Comparison of ENCODE assay signal across 28 cellular contexts in the genomic region with DNA sequence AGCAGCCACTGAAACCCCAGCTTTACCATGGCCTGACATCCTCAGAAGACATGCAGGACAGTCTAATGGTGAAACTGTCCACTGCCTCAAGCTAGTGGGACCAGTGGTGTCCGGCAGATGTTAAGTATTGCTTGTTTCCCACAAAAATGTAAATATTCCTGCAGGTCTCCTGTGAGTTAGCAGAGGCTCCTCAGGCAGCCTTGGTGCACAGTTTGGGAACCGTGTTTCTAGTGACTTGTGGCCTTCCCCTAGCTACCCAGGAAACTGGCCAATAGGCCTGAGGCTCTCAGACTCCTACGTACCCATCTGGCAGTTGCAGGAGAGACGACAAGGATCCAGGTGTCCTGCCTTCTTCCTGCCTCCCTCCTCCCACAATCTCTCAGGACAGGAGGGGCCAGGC.
DNase-seq lines count a peak whose midpoint lies in the region; ATAC-seq and TF ChIP-seq lines count a peak whose summit lies in the region.
"Had no signal": no experiment of that assay in that cellular context is flagged by ENCODE, and none has a peak within 500 bp of the region (broad histone marks: within the 10 kb centered on the region; RNA-seq: fewer than 3 reads in every experiment).

No MANE protein-coding gene starts in this region.

- peaks cover 8% of the 10 kb centered on the region; the same call in 2 of the 3 replicates for H3K4me1 Mint-ChIP-seq in GM23338
- H3K4me1 Mint-ChIP-seq: CD4-positive, alpha-beta memory T cell had no signal

- DNase-seq in GM23338 (ENCODE audit: low spot score) (no peak), M059J (ENCODE audit: low read depth) (peak; percentile 65), mesenchymal stem cell (peak; percentile 62), AG20443 (ENCODE audit: low spot score) (no peak), NCI-H2171 treated with DMSO at 0.1 percent for 48 hours (lab: John Stamatoyannopoulos, UW) (no peak)
- DNase-seq: C1 segment of cervical spinal cord; Caco-2; CD4-positive, alpha-beta memory T cell; DMS 273 treated with DMSO at 0.1 percent for 48 hours; DMS79; GF-D8; GOT3; HFFc6; KG1; NCI-H1092 treated with DMSO at 0.1 percent for 48 hours; NCI-H1436; NCI-H187 treated with DMSO at 0.1 percent for 48 hours; NCI-H526; NK-92 treated with Interleukin-12 subunit alpha and Interleukin-12 subunit beta, amount 100 ng/mL, for 24 hours; PC-3; Right ventricle myocardium superior; RPMI8226; T-helper 1 cell had no signal

- H3K9me2 ChIP-seq in GM23338 (ENCODE audit: insufficient read depth) = no peaks in the 10 kb centered on the region

- H2BK120ac ChIP-seq in mesenchymal stem cell (ENCODE audit: low read depth, low read length) = no peak overlapping the region

- peaks cover 8% of the 10 kb centered on the region for H3K27me3 Mint-ChIP-seq in GM23338 (ENCODE audit: insufficient read depth, low read depth, poor library complexity)

- no peak overlapping the region for H2AK5ac ChIP-seq in mesenchymal stem cell (ENCODE audit: low read length, severe bottlenecking)

- H3K36me3 Mint-ChIP-seq in GM23338 (ENCODE audit: low read depth) = no peaks in the 10 kb centered on the region
- H3K36me3 Mint-ChIP-seq: CD4-positive, alpha-beta memory T cell had no signal

- H2BK5ac ChIP-seq in mesenchymal stem cell (ENCODE audit: low read depth, low read length, poor library complexity, severe bottlenecking) = no peak overlapping the region

- H3K36me3 ChIP-seq in GM23338 (ENCODE audit: insufficient read depth) = no peaks in the 10 kb centered on the region
- no peaks in the 10 kb centered on the region for H3K36me3 ChIP-seq in mesenchymal stem cell (ENCODE audit: control insufficient read depth in 1 of 2, insufficient read depth in 2 of 2, low read depth in 1 of 2, low read length in 2 of 2)
- H3K36me3 ChIP-seq: HAP-1, SJSA1 had no signal

- WGBS in mesenchymal stem cell = 45% methylated on average over 4 of the region's 4 CpGs

- no peak overlapping the region for H3K27ac ChIP-seq in GM23338 (ENCODE audit: low read depth)
- H3K27ac ChIP-seq in VCaP = peak overlapping the region; percentile 57
- no peak overlapping the region for H3K27ac ChIP-seq in mesenchymal stem cell (ENCODE audit: low read length, poor library complexity, severe bottlenecking)
- H3K27ac ChIP-seq: A549, SJSA1 had no signal

- H3K4me1 ChIP-seq in GM23338 (ENCODE audit: insufficient read depth) = no peaks in the 10 kb centered on the region; the same call in 1 of the 2 replicates
- peaks cover 3% of the 10 kb centered on the region for H3K4me1 ChIP-seq in mesenchymal stem cell (ENCODE audit: control insufficient read depth, insufficient read depth, low read depth, low read length)
- H3K4me1 ChIP-seq: A549, Caco-2, HAP-1, SJSA1 had no signal

- no peak overlapping the region for H2BK12ac ChIP-seq in mesenchymal stem cell (ENCODE audit: low read length in 2 of 2)

- ATAC-seq in GM23338 (peak; percentile 22; the same call in 2 of the 3 replicates), HG02623 (IDR thresholded peaks at IDR 0.05; ENCODE audit: unreplicated experiment) (no peak)
- ATAC-seq: A549, PC-3 had no signal

- H3K4me3 ChIP-seq in GM23338 (no peak overlapping the region), mesenchymal stem cell (ENCODE audit: insufficient read depth in 1 of 2, low read depth in 1 of 2, low read length in 2 of 2) (no peak overlapping the region)
- H3K4me3 ChIP-seq: A549, HAP-1, SJSA1 had no signal

- no peaks in the 10 kb centered on the region for H3F3A ChIP-seq in GM23338 (replicated peaks; ENCODE audit: low read depth)

- no peak overlapping the region for H3K18ac ChIP-seq in mesenchymal stem cell (ENCODE audit: low read depth in 1 of 2, low read length in 2 of 2)

- H3K79me2 ChIP-seq in GM23338 (replicated peaks; ENCODE audit: insufficient read depth) = no peaks in the 10 kb centered on the region

- no peak overlapping the region for H4K91ac ChIP-seq in mesenchymal stem cell (ENCODE audit: low read length)

- TF ChIP-seq CTCF in GM23338 (conservative IDR thresholded peaks at IDR 0.05; ENCODE audit: low read depth in 2 of 2) = no peak
- TF ChIP-seq CTCF in VCaP (conservative IDR thresholded peaks at IDR 0.05) = no peak

- H3K4me3 Mint-ChIP-seq in GM23338 = no peak overlapping the region
- H3K4me3 Mint-ChIP-seq: CD4-positive, alpha-beta memory T cell; HFFc6 had no signal

- H4K8ac ChIP-seq in mesenchymal stem cell (ENCODE audit: low read length) = no peak overlapping the region

- H3K4me2 ChIP-seq in GM23338 = no peak overlapping the region
- no peak overlapping the region for H3K4me2 ChIP-seq in mesenchymal stem cell (ENCODE audit: low read length, poor library complexity, severe bottlenecking)
- H3K4me2 ChIP-seq: A549 had no signal

- no peak overlapping the region for H3K14ac ChIP-seq in mesenchymal stem cell (ENCODE audit: low read length in 2 of 2)

- no peaks in the 10 kb centered on the region for H3K9me3 Mint-ChIP-seq in GM23338
- H3K9me3 Mint-ChIP-seq: HFFc6 had no signal

- H2BK15ac ChIP-seq in mesenchymal stem cell (ENCODE audit: low read depth, poor library complexity, severe bottlenecking) = no peak overlapping the region

- no peak overlapping the region for H2AFZ ChIP-seq in GM23338
- H2AFZ ChIP-seq in mesenchymal stem cell (ENCODE audit: low read depth, low read length) = no peak overlapping the region

- peaks cover 3% of the 10 kb centered on the region for H3K79me1 ChIP-seq in mesenchymal stem cell (replicated peaks; ENCODE audit: low read length, poor library complexity, severe bottlenecking)

- H3K23ac ChIP-seq in mesenchymal stem cell (ENCODE audit: low read length in 2 of 2) = no peak overlapping the region

- H3K4ac ChIP-seq in mesenchymal stem cell (ENCODE audit: low read depth in 1 of 2, low read length in 2 of 2) = no peak overlapping the region

- H3K27ac Mint-ChIP-seq in GM23338 = no peak overlapping the region
- H3K27ac Mint-ChIP-seq: CD4-positive, alpha-beta memory T cell; HFFc6 had no signal

- no peaks in the 10 kb centered on the region for H4K20me1 ChIP-seq in GM23338 (replicated peaks; ENCODE audit: insufficient read depth)

- H3K27me3 ChIP-seq in GM23338 (ENCODE audit: insufficient read depth) (no peaks in the 10 kb centered on the region), mesenchymal stem cell (ENCODE audit: control insufficient read depth in 1 of 2, insufficient read depth in 1 of 2, low read length in 2 of 2) (peaks cover 14 to 47% of the 10 kb centered on the region in 2 experiments)

- H3K9ac ChIP-seq in mesenchymal stem cell (ENCODE audit: low read length) = no peak overlapping the region

- no peaks in the 10 kb centered on the region for H3K9me3 ChIP-seq in mesenchymal stem cell (ENCODE audit: control insufficient read depth, low read length)
- H3K9me3 ChIP-seq: A549, Caco-2, HAP-1, SJSA1 had no signal

TF ChIP-seq in GM23338, 12 proteins besides CTCF, POLR2A, EP300 and RAD21 (continues in another document):
- TF ChIP-seq JUNB (IDR thresholded peaks at IDR 0.05; ENCODE audit: unreplicated experiment) = no peak
- no peak for TF ChIP-seq NANOG (IDR thresholded peaks at IDR 0.05; ENCODE audit: borderline replicate concordance)
- TF ChIP-seq EZH2phosphoT487 (IDR thresholded peaks at IDR 0.05; ENCODE audit: unreplicated experiment) = no peak
- TF ChIP-seq, protein P1, sequence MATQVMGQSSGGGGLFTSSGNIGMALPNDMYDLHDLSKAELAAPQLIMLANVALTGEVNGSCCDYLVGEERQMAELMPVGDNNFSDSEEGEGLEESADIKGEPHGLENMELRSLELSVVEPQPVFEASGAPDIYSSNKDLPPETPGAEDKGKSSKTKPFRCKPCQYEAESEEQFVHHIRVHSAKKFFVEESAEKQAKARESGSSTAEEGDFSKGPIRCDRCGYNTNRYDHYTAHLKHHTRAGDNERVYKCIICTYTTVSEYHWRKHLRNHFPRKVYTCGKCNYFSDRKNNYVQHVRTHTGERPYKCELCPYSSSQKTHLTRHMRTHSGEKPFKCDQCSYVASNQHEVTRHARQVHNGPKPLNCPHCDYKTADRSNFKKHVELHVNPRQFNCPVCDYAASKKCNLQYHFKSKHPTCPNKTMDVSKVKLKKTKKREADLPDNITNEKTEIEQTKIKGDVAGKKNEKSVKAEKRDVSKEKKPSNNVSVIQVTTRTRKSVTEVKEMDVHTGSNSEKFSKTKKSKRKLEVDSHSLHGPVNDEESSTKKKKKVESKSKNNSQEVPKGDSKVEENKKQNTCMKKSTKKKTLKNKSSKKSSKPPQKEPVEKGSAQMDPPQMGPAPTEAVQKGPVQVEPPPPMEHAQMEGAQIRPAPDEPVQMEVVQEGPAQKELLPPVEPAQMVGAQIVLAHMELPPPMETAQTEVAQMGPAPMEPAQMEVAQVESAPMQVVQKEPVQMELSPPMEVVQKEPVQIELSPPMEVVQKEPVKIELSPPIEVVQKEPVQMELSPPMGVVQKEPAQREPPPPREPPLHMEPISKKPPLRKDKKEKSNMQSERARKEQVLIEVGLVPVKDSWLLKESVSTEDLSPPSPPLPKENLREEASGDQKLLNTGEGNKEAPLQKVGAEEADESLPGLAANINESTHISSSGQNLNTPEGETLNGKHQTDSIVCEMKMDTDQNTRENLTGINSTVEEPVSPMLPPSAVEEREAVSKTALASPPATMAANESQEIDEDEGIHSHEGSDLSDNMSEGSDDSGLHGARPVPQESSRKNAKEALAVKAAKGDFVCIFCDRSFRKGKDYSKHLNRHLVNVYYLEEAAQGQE (IDR thresholded peaks at IDR 0.05; ENCODE audit: unreplicated experiment) = no peak

Comparison
In these comparisons a context has a peak if more than half of its experiments do, and no peak if none do; other contexts are left out.
1. DNase-seq: peak in M059J (single experiment) and mesenchymal stem cell (single experiment); none in GM23338 (single experiment), AG20443 (single experiment) and NCI-H2171 treated with DMSO at 0.1 percent for 48 hours (single experiment).